11 cellular contexts compared by ENCODE assay signal in genomic region chr3:191350389-191351090, GRCh38. TPM values are rescaled to one million over a fixed set of nuclear protein-coding genes. Genes with fewer than 3 reads are reported as not detected.
DNase-seq lines count a peak whose midpoint lies in the region; FAIRE-seq and TF ChIP-seq lines count a peak whose summit lies in the region.
"Had no signal": no experiment of that assay in that cellular context is flagged by ENCODE, and none has a peak within 500 bp of the region (broad histone marks: within the 10 kb centered on the region; RNA-seq: fewer than 3 reads in every experiment).

No MANE protein-coding gene starts in this region.

- H3K4me3 ChIP-seq in adipocyte (ENCODE audit: low read length) = no peak overlapping the region
- no peak overlapping the region for H3K4me3 ChIP-seq in smooth muscle cell

- H3K4me2 ChIP-seq in smooth muscle cell = peak overlapping the region; percentile 14

- H3K27ac ChIP-seq in smooth muscle cell (ENCODE audit: low read depth) = peak overlapping the region; percentile 18

- TF ChIP-seq CTCF in smooth muscle cell (IDR thresholded peaks at IDR 0.05; ENCODE audit: borderline replicate concordance, insufficient read depth, poor library complexity, severe bottlenecking) (no peak), glutamatergic neuron (IDR thresholded peaks at IDR 0.05; ENCODE audit: partially characterized antibody, unreplicated experiment) (no peak)

- no peaks in the 10 kb centered on the region for H3K27me3 Mint-ChIP-seq in glutamatergic neuron (ENCODE audit: unreplicated experiment)
- H3K27me3 Mint-ChIP-seq: activated naive CD8-positive, alpha-beta T cell had no signal

- H3K4me1 ChIP-seq in adipocyte (ENCODE audit: control insufficient read depth, insufficient read depth, low read length) (peaks cover 13% of the 10 kb centered on the region), smooth muscle cell (ENCODE audit: low read depth) (peaks cover 33% of the 10 kb centered on the region)

- no peaks in the 10 kb centered on the region for H3F3A ChIP-seq in smooth muscle cell (ENCODE audit: low read depth)

- H3K36me3 ChIP-seq in adipocyte (ENCODE audit: control insufficient read depth, insufficient read depth, low read length, severe bottlenecking) (no peaks in the 10 kb centered on the region), smooth muscle cell (ENCODE audit: low read depth) (no peaks in the 10 kb centered on the region)

- H3K27me3 ChIP-seq in adipocyte (replicated peaks; ENCODE audit: control insufficient read depth, insufficient read depth, low read length) (no peaks in the 10 kb centered on the region), smooth muscle cell (ENCODE audit: low read depth) (no peaks in the 10 kb centered on the region)

- H3K79me2 ChIP-seq in smooth muscle cell (ENCODE audit: low read depth) = peaks cover 99% of the 10 kb centered on the region

- peaks cover 24% of the 10 kb centered on the region for H3K4me1 Mint-ChIP-seq in glutamatergic neuron (ENCODE audit: low read depth, unreplicated experiment)

- no peak overlapping the region for H3K9ac ChIP-seq in adipocyte (ENCODE audit: low read length)
- no peak overlapping the region for H3K9ac ChIP-seq in smooth muscle cell (ENCODE audit: low read depth)

- FAIRE-seq in GM12891 (lab: Jason Lieb, UNC) = peak; percentile 9

- no peak for DNase-seq in GM12891 (ENCODE audit: insufficient read length, low spot score)
- DNase-seq in adipocyte (ENCODE audit: low read depth) = peak; percentile 57
- DNase-seq in iris pigment epithelial cell (ENCODE audit: low read depth) = peak; percentile 44
- no peak for DNase-seq in smooth muscle cell (lab: John Stamatoyannopoulos, UW; ENCODE audit: unreplicated experiment)
- DNase-seq in NOMO-1 treated with dmso at 0.1 percent for 144 hours (lab: John Stamatoyannopoulos, UW; ENCODE audit: unreplicated experiment) = no peak
- no peak for DNase-seq in glutamatergic neuron
- no peak for DNase-seq in activated CD4-positive, alpha-beta T cell treated with anti-CD3 and anti-CD28 coated beads for 48 hours
- DNase-seq in NCI-H146 (lab: John Stamatoyannopoulos, UW) = no peak
- DNase-seq: NCI-H2171 had no signal

- no peak for TF ChIP-seq POLR2A in GM12891 (IDR thresholded peaks at IDR 0.05; ENCODE audit: low read depth, low read length)

- no peaks in the 10 kb centered on the region for H3K36me3 Mint-ChIP-seq in glutamatergic neuron (ENCODE audit: unreplicated experiment)
- H3K36me3 Mint-ChIP-seq: activated naive CD8-positive, alpha-beta T cell had no signal

- no peak overlapping the region for H3K27ac Mint-ChIP-seq in glutamatergic neuron (ENCODE audit: unreplicated experiment)
- H3K27ac Mint-ChIP-seq: activated naive CD8-positive, alpha-beta T cell; T-helper 1 cell treated with Interleukin-12 subunit alpha and Interleukin-12 subunit beta and Interleukin-4 antibody, amounts not matched to agents 30 μg/mL and 1 μg/mL, for 36 hours had no signal

- H3K9me3 ChIP-seq in adipocyte (ENCODE audit: control insufficient read depth, low read length) (no peaks in the 10 kb centered on the region), smooth muscle cell (replicated peaks; ENCODE audit: low read depth) (no peaks in the 10 kb centered on the region)

- peaks cover 80% of the 10 kb centered on the region for H4K20me1 ChIP-seq in smooth muscle cell (ENCODE audit: low read depth)

- H3K4me3 Mint-ChIP-seq in glutamatergic neuron (ENCODE audit: unreplicated experiment) = no peak overlapping the region
- H3K4me3 Mint-ChIP-seq: activated naive CD8-positive, alpha-beta T cell; T-helper 1 cell treated with Interleukin-12 subunit alpha and Interleukin-12 subunit beta and Interleukin-4 antibody, amounts not matched to agents 30 μg/mL and 1 μg/mL, for 36 hours had no signal

- no peak overlapping the region for H2AFZ ChIP-seq in smooth muscle cell (ENCODE audit: low read depth)

- WGBS in smooth muscle cell (ENCODE audit: low lambda C conversion rate) = 57% methylated on average over 5 of the region's 5 CpGs

- H3K9me3 Mint-ChIP-seq in glutamatergic neuron (ENCODE audit: unreplicated experiment) = no peaks in the 10 kb centered on the region
- H3K9me3 Mint-ChIP-seq: T-helper 1 cell treated with Interleukin-12 subunit alpha and Interleukin-12 subunit beta and Interleukin-4 antibody, amounts not matched to agents 30 μg/mL and 1 μg/mL, for 36 hours had no signal

TF ChIP-seq in GM12891, 5 proteins besides CTCF, POLR2A, EP300 and RAD21:
- TF ChIP-seq SPI1 (IDR thresholded peaks at IDR 0.05; ENCODE audit: low read depth, low read length) (no peak), POU2F2 (IDR thresholded peaks at IDR 0.05; ENCODE audit: low read depth, low read length) (no peak), POLR2AphosphoS5 (IDR thresholded peaks at IDR 0.05; ENCODE audit: low read depth, low read length) (no peak), TAF1 (IDR thresholded peaks at IDR 0.05; ENCODE audit: low read depth, low read length) (no peak), PAX5 (IDR thresholded peaks at IDR 0.05; ENCODE audit: insufficient read depth, low read length, severe bottlenecking) (no peak)

RNA-seq across cellular contexts. Expression of gene UTS2B, which starts 20.2 kb away (rescaled TPM):
- 0.17 TPM for polyA plus RNA-seq in GM12891 (2012; ENCODE audit: low read depth, missing spikeins)
- total RNA-seq in smooth muscle cell = 0.13 and 1.1 TPM in 2 replicates
- polyA plus RNA-seq in smooth muscle cell = 0.56 TPM in 1 of 2 replicates, not detected in the other
- total RNA-seq in glutamatergic neuron (ENCODE audit: unreplicated experiment) = not detected

RNA-seq across cellular contexts. Expression of gene CCDC50, which starts 21.3 kb away (rescaled TPM):
- 37.5 TPM for polyA plus RNA-seq in GM12891 (2012; ENCODE audit: low read depth, missing spikeins)
- total RNA-seq in smooth muscle cell (53.9 and 58.7 TPM in 2 replicates), glutamatergic neuron (ENCODE audit: unreplicated experiment) (144 TPM)
- polyA plus RNA-seq in smooth muscle cell = 31.7 and 42.9 TPM in 2 replicates

Comparison
In these comparisons a context has a peak if more than half of its experiments do, and no peak if none do; other contexts are left out.
1. DNase-seq: peak in adipocyte (single experiment) and iris pigment epithelial cell (single experiment); none in GM12891 (single experiment), smooth muscle cell (single experiment), NOMO-1 treated with dmso at 0.1 percent for 144 hours (single experiment), glutamatergic neuron (single experiment), activated CD4-positive, alpha-beta T cell treated with anti-CD3 and anti-CD28 coated beads for 48 hours (single experiment) and NCI-H146 (single experiment).